27 cellular contexts compared by ENCODE assay signal in genomic region chr16:7394936-7395335, GRCh38.
"Had no signal": no experiment of that assay in that cellular context is flagged by ENCODE, and none has a peak within 500 bp of the region (broad histone marks: within the 10 kb centered on the region; RNA-seq: fewer than 3 reads in every experiment).

No MANE protein-coding gene starts in this region.

- H3K4me2 ChIP-seq: hepatocyte, neural progenitor cell had no signal

- DNase-seq: islet precursor cell; left ventricle myocardium inferior; mesendoderm; midbrain; mucosa of descending colon; naive thymus-derived CD4-positive, alpha-beta T cell; occipital lobe; ovary; retina; right cardiac atrium; sigmoid colon; small intestine; spleen; stimulated activated CD4-positive, alpha-beta T cell treated with anti-CD3 and anti-CD28 coated beads, Interleukin-4, amount 100 ng/mL, for 24 hours; stimulated activated naive CD4-positive, alpha-beta T cell; substantia nigra; uterus had no signal

- H3K4me3 Mint-ChIP-seq: naive thymus-derived CD4-positive, alpha-beta T cell; natural killer cell treated with Interleukin-12 subunit alpha and Interleukin-12 subunit beta and Interleukin-15 and Interleukin-18, amount 100 ng/mL, for 72 hours; neural progenitor cell; stimulated activated effector memory CD8-positive, alpha-beta T cell treated with anti-CD3 and anti-CD28 coated beads, Interleukin-12 subunit alpha, Interleukin-12 subunit beta, amount 100 ng/mL, for 72 hours; stimulated activated naive CD8-positive, alpha-beta T cell treated with anti-CD3 and anti-CD28 coated beads, Interleukin-15, Interleukin-2, amounts not matched to agents 100 ng/mL and 50 ng/mL, for 24 hours; type B pancreatic cell had no signal

- H3K36me3 ChIP-seq: left ventricle myocardium inferior, neural progenitor cell, neutrophil, ovary, sigmoid colon, spleen, tibial nerve, uterus had no signal

- H2AFZ ChIP-seq: hepatocyte, neural progenitor cell had no signal

- H3K27ac ChIP-seq: hepatocyte, left ventricle myocardium inferior, neural progenitor cell, neutrophil, ovary, sigmoid colon, spleen, tibial nerve, uterus had no signal

- H3K4me1 Mint-ChIP-seq: naive thymus-derived CD4-positive, alpha-beta T cell; stimulated activated effector memory CD8-positive, alpha-beta T cell treated with anti-CD3 and anti-CD28 coated beads, Interleukin-12 subunit alpha, Interleukin-12 subunit beta, amount 100 ng/mL, for 72 hours had no signal

- ATAC-seq: mucosa of descending colon; naive thymus-derived CD4-positive, alpha-beta T cell; natural killer cell treated with Interleukin-12 subunit alpha and Interleukin-12 subunit beta and Interleukin-15 and Interleukin-18, amount 100 ng/mL, for 72 hours; right cardiac atrium; stimulated activated effector memory CD8-positive, alpha-beta T cell treated with anti-CD3 and anti-CD28 coated beads, Interleukin-12 subunit alpha, Interleukin-12 subunit beta, amount 100 ng/mL, for 72 hours had no signal

- H3K27me3 Mint-ChIP-seq: naive thymus-derived CD4-positive, alpha-beta T cell; natural killer cell treated with Interleukin-12 subunit alpha and Interleukin-12 subunit beta and Interleukin-15 and Interleukin-18, amount 100 ng/mL, for 72 hours; progenitor cell of endocrine pancreas; stimulated activated naive CD8-positive, alpha-beta T cell treated with anti-CD3 and anti-CD28 coated beads, Interleukin-15, Interleukin-2, amounts not matched to agents 100 ng/mL and 50 ng/mL, for 24 hours had no signal

- FAIRE-seq: small intestine had no signal

- H3K36me3 Mint-ChIP-seq: naive thymus-derived CD4-positive, alpha-beta T cell; natural killer cell treated with Interleukin-12 subunit alpha and Interleukin-12 subunit beta and Interleukin-15 and Interleukin-18, amount 100 ng/mL, for 72 hours; neural progenitor cell; stimulated activated effector memory CD8-positive, alpha-beta T cell treated with anti-CD3 and anti-CD28 coated beads, Interleukin-12 subunit alpha, Interleukin-12 subunit beta, amount 100 ng/mL, for 72 hours; type B pancreatic cell had no signal

- H3K27ac Mint-ChIP-seq: naive thymus-derived CD4-positive, alpha-beta T cell; natural killer cell treated with Interleukin-12 subunit alpha and Interleukin-12 subunit beta and Interleukin-15 and Interleukin-18, amount 100 ng/mL, for 72 hours; neural progenitor cell; progenitor cell of endocrine pancreas; stimulated activated effector memory CD8-positive, alpha-beta T cell treated with anti-CD3 and anti-CD28 coated beads, Interleukin-12 subunit alpha, Interleukin-12 subunit beta, amount 100 ng/mL, for 72 hours; stimulated activated naive CD8-positive, alpha-beta T cell treated with anti-CD3 and anti-CD28 coated beads, Interleukin-15, Interleukin-2, amounts not matched to agents 100 ng/mL and 50 ng/mL, for 24 hours; type B pancreatic cell had no signal

- H3K79me2 ChIP-seq: hepatocyte had no signal

- H3K9ac ChIP-seq: neural progenitor cell had no signal

- H3K9me3 ChIP-seq: left ventricle myocardium inferior, mucosa of descending colon, neutrophil, ovary, sigmoid colon, tibial nerve, uterus had no signal

- H3K4me3 ChIP-seq: hepatocyte, left ventricle myocardium inferior, lung, mucosa of descending colon, neural progenitor cell, ovary, sigmoid colon, spleen, tibial nerve, uterus had no signal

- H3K4me1 ChIP-seq: neural progenitor cell, sigmoid colon, spleen, tibial nerve, uterus had no signal

- H3K9me3 Mint-ChIP-seq: neural progenitor cell, type B pancreatic cell had no signal

- H3K27me3 ChIP-seq: hepatocyte, neural progenitor cell, neutrophil, ovary, sigmoid colon, spleen, tibial nerve, uterus had no signal
